ENCODE assay signal across 20 cellular contexts in the genomic region with DNA sequence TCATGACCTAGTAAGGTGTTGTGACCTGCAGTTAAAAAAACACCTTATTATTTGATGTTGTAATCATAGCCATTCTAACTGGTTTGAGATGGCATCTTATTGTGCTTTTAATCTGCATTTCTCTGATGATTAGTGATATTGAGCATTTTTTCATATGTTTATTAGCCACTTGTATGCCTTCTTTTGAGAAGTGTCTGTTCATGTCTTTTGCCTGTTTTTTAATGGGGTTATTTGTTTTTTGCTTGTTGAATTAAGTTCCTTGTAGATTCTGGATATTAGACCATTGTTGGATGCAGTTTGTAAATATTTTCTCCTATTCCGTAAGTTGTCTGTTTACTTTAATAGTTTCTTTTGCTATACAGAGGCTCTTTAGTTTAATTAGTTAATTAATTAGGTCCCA. TPM values are rescaled to one million over a fixed set of nuclear protein-coding genes. Genes with fewer than 3 reads are reported as not detected.
DNase-seq lines count a peak whose midpoint lies in the region; ATAC-seq, FAIRE-seq and TF ChIP-seq lines count a peak whose summit lies in the region.
"Had no signal": no experiment of that assay in that cellular context is flagged by ENCODE, and none has a peak within 500 bp of the region (broad histone marks: within the 10 kb centered on the region; RNA-seq: fewer than 3 reads in every experiment).

No MANE protein-coding gene starts in this region.

- H3K9ac ChIP-seq in HepG2 (ENCODE audit: insufficient read depth, low read depth, low read length) = no peak overlapping the region
- H3K9ac ChIP-seq: BLaER1 treated with 17β-estradiol and CSF1 and Interleukin-3, amounts not matched to agents 10 nM and 100 nM had no signal

- in situ Hi-C loops in HepG2 (cut with HindIII; ENCODE audit: extremely low pct_ligation_motif_present, low pct_unique_long_range_greater_than_20kb) = no loop called here

- no peak overlapping the region for H2AFZ ChIP-seq in HepG2 (ENCODE audit: low read length)

- H3K9me3 ChIP-seq in HepG2 (ENCODE audit: low read length) (no peaks in the 10 kb centered on the region), right lobe of liver (no peaks in the 10 kb centered on the region)
- H3K9me3 ChIP-seq: A549; BLaER1 treated with 17β-estradiol and CSF1 and Interleukin-3, amounts not matched to agents 10 nM and 100 nM had no signal

- H3K4me3 ChIP-seq in HepG2 (replicated peaks in 1 of 3; ENCODE audit: insufficient read depth in 1 of 3, low read depth in 2 of 3, low read length in 3 of 3) (no peak overlapping the region), right lobe of liver (no peak overlapping the region)
- H3K4me3 ChIP-seq: A549; BLaER1 treated with 17β-estradiol and CSF1 and Interleukin-3, amounts not matched to agents 10 nM and 100 nM; GM12878 had no signal

- no peak overlapping the region for H3K27ac ChIP-seq in HepG2 (ENCODE audit: extremely low read length, insufficient read depth, low read length)
- no peak overlapping the region for H3K27ac ChIP-seq in right lobe of liver
- H3K27ac ChIP-seq in foreskin keratinocyte = peak overlapping the region; percentile 17
- H3K27ac ChIP-seq: 22Rv1; A549; BLaER1 treated with 17β-estradiol and CSF1 and Interleukin-3, amounts not matched to agents 10 nM and 100 nM; C4-2B had no signal

- no peak for TF ChIP-seq RAD21 in HepG2 (CRISPR knock-in tag; IDR thresholded peaks at IDR 0.05)

- no peaks in the 10 kb centered on the region for H3K27me3 ChIP-seq in HepG2 (ENCODE audit: control insufficient read depth in 1 of 2, insufficient read depth in 2 of 2, low read length in 2 of 2)
- H3K27me3 ChIP-seq in right lobe of liver = no peaks in the 10 kb centered on the region
- no peaks in the 10 kb centered on the region for H3K27me3 ChIP-seq in foreskin keratinocyte
- H3K27me3 ChIP-seq: BLaER1 treated with 17β-estradiol and CSF1 and Interleukin-3, amounts not matched to agents 10 nM and 100 nM had no signal

- 97% methylated on average over 1 of the region's 1 CpG for WGBS in HepG2 (ENCODE audit: low lambda C conversion rate)
- 100% methylated on average over 1 of the region's 1 CpG for WGBS in right lobe of liver (ENCODE audit: insufficient coverage, low coverage, low lambda C conversion rate, missing lambda C conversion rate)

- H3K4me1 ChIP-seq in HepG2 (ENCODE audit: insufficient read depth, low read length) (peaks cover 26% of the 10 kb centered on the region), right lobe of liver (peaks cover 0 to 12% (median 0%) of the 10 kb centered on the region in 4 donors), foreskin keratinocyte (peaks cover 24% of the 10 kb centered on the region)

- POLR2A ChIA-PET in HepG2 (lab: Yijun Ruan, JAX) = no interaction called here

- no peaks in the 10 kb centered on the region for H4K20me1 ChIP-seq in HepG2 (ENCODE audit: insufficient read depth, low read length)

- CTCF ChIA-PET in HepG2 (lab: Yijun Ruan, JAX; ENCODE audit: low intra/inter-chr PET ratio, low total read pairs) = no interaction called here

- TF ChIP-seq EP300 in HepG2 (IDR thresholded peaks at IDR 0.05; ENCODE audit: low read depth in 2 of 2, low read length in 2 of 2) (no peak), HepG2 (CRISPR knock-in tag; IDR thresholded peaks at IDR 0.05; ENCODE audit: borderline replicate concordance) (no peak)

- DNase-seq in HepG2 (ENCODE audit: low spot score) (no peak), right lobe of liver (no peak), H54 (ENCODE audit: insufficient read length, low spot score) (no peak), foreskin keratinocyte (no peak), EL (no peak)
- DNase-seq: AML-193; Caco-2; Calu3; CD4-positive, alpha-beta T cell; CD8-positive, alpha-beta T cell; DMS79 treated with DMSO at 0.1 percent for 48 hours; GDM1 had no signal

- H3K79me2 ChIP-seq in HepG2 (ENCODE audit: insufficient read depth, low read length) = peaks cover 2% of the 10 kb centered on the region

- no peak overlapping the region for H3K4me2 ChIP-seq in HepG2 (ENCODE audit: low read depth, low read length)
- H3K4me2 ChIP-seq: A549; BLaER1 treated with 17β-estradiol and CSF1 and Interleukin-3, amounts not matched to agents 10 nM and 100 nM had no signal

- FAIRE-seq in HepG2 (lab: Jason Lieb, UNC) = no peak
- peak; percentile 30 for FAIRE-seq in H54 (lab: Jason Lieb, UNC)
- FAIRE-seq: A549, D721Med, GM12878, GM12892 had no signal

- H3K36me3 ChIP-seq in HepG2 (replicated peaks in 1 of 2; ENCODE audit: control insufficient read depth in 1 of 2, insufficient read depth in 2 of 2, low read length in 2 of 2) (peaks cover 5 to 13% of the 10 kb centered on the region in 2 experiments; a peak in 4 of 5 replicates), right lobe of liver (no peaks in the 10 kb centered on the region)

- intact Hi-C loops in HepG2 (cut with micrococcal nuclease; ENCODE audit: unreplicated experiment) (no loop called here), right lobe of liver (cut with DNase I) (no loop called here)

- TF ChIP-seq CTCF in HepG2 (CRISPR knock-in tag; IDR thresholded peaks at IDR 0.05) (no peak), right lobe of liver (IDR thresholded peaks at IDR 0.05) (no peak), foreskin keratinocyte (conservative IDR thresholded peaks at IDR 0.05) (no peak)

- ATAC-seq in HepG2 = no peak
- no peak for ATAC-seq in right lobe of liver
- ATAC-seq in foreskin keratinocyte = no peak
- ATAC-seq in HG02623 (IDR thresholded peaks at IDR 0.05; ENCODE audit: unreplicated experiment) = no peak
- ATAC-seq: A549; CD8-positive, alpha-beta T cell; GM12878 had no signal

- BruUV-seq in HepG2 (replicated peaks; lab: Mats Ljungman, UMichigan) = no TSS peak

- TF ChIP-seq POLR2A in HepG2 (IDR thresholded peaks at IDR 0.05; ENCODE audit: insufficient read depth in 1 of 2, low read depth in 2 of 2, low read length in 2 of 2) (no peak), right lobe of liver (IDR thresholded peaks at IDR 0.05) (no peak), H54 (IDR thresholded peaks at IDR 0.05; ENCODE audit: low read depth, low read length) (no peak)

TF ChIP-seq in HepG2, 621 proteins besides CTCF, POLR2A, EP300 and RAD21 (continues in another document):
- TF ChIP-seq ARNT (IDR thresholded peaks at IDR 0.05) (peak; percentile 80; the same call in 1 of the 2 replicates), ZNF282 (IDR thresholded peaks at IDR 0.05; ENCODE audit: partially characterized antibody) (peak; percentile 74)

RNA-seq across cellular contexts. Expression of a gene that starts 41.0 kb away (rescaled TPM):
- total RNA-seq in HepG2 (2016; rRNA removed; fragmentation: Illumina TruSeq; extraction: Trizol) (88.7 and 131 TPM in 2 replicates), right lobe of liver (10 to 100 TPM; 15.2 to 22.2 (median 19.7) TPM), foreskin keratinocyte (37.6 and 39.8 TPM in 2 replicates)
- total RNA-seq in HepG2 (2016; cell fraction: cytosol; rRNA removed; fragmentation: Illumina TruSeq; extraction: Trizol; ENCODE audit: low read depth) = 13.8 and 16.8 TPM in 2 replicates
- 92.4 and 130 TPM in 2 replicates for total RNA-seq in HepG2 (2016; cell fraction: insoluble cytoplasmic fraction; rRNA removed; fragmentation: Illumina TruSeq; extraction: Trizol)
- 35.4 and 42.4 TPM in 2 replicates for total RNA-seq in HepG2 (2016; cell fraction: membrane; rRNA removed; fragmentation: Illumina TruSeq; extraction: Trizol)
- 90.7 and 94.1 TPM in 2 replicates for total RNA-seq in HepG2 (2016; cell fraction: nucleus; rRNA removed; fragmentation: Illumina TruSeq; extraction: Trizol)
- polyA plus RNA-seq in HepG2 (2011; rRNA removed) (39.5 and 48.9 TPM in 2 replicates), foreskin keratinocyte (26.9 and 31.4 TPM in 2 replicates)
- polyA plus RNA-seq in HepG2 (2011; cell fraction: cytosol; rRNA removed) = 31.7 and 35.0 TPM in 2 replicates
- polyA plus RNA-seq in HepG2 (2011; cell fraction: nucleus; rRNA removed) = 48.8 and 58.1 TPM in 2 replicates
- polyA plus RNA-seq in HepG2 (2012) = 28.3 and 37.5 TPM in 2 replicates
- 19.5 and 19.9 TPM in 2 replicates for polyA plus RNA-seq in HepG2 (2016; cell fraction: cytosol; fragmentation: Illumina TruSeq; extraction: Trizol; ENCODE audit: low read depth)
- 109 and 122 TPM in 2 replicates for polyA plus RNA-seq in HepG2 (2016; cell fraction: insoluble cytoplasmic fraction; fragmentation: Illumina TruSeq; extraction: Trizol; ENCODE audit: low read depth)
- 35.4 and 36.9 TPM in 2 replicates for polyA plus RNA-seq in HepG2 (2016; cell fraction: membrane; fragmentation: Illumina TruSeq; extraction: Trizol; ENCODE audit: low read depth)
- polyA plus RNA-seq in HepG2 (2016; cell fraction: nucleus; fragmentation: Illumina TruSeq; extraction: Trizol; ENCODE audit: insufficient read depth, low read depth) = 57.9 and 59.7 TPM in 2 replicates
- polyA minus RNA-seq in HepG2 (2011; rRNA and poly(A)+ RNA removed; ENCODE audit: low replicate concordance) = 52.8 and 83.3 TPM in 2 replicates
- polyA minus RNA-seq in HepG2 (2011; cell fraction: cytosol; rRNA and poly(A)+ RNA removed) = 20.3 and 21.2 TPM in 2 replicates
- 93.3 and 97.1 TPM in 2 replicates for polyA minus RNA-seq in HepG2 (2011; cell fraction: nucleus; rRNA and poly(A)+ RNA removed)

RNA-seq across cellular contexts. Expression of a gene that starts 41.6 kb away (rescaled TPM):
- total RNA-seq in HepG2 (2016; rRNA removed; fragmentation: Illumina TruSeq; extraction: Trizol) (102 and 140 TPM in 2 replicates), right lobe of liver (10 to 100 TPM in 2 of 6 experiments, 1 to 10 TPM in 4; 6.8 to 15.6 (median 9.4) TPM), foreskin keratinocyte (10.8 and 15.1 TPM in 2 replicates)
- total RNA-seq in HepG2 (2016; cell fraction: cytosol; rRNA removed; fragmentation: Illumina TruSeq; extraction: Trizol; ENCODE audit: low read depth) = 67.2 and 69.3 TPM in 2 replicates
- 103 and 132 TPM in 2 replicates for total RNA-seq in HepG2 (2016; cell fraction: insoluble cytoplasmic fraction; rRNA removed; fragmentation: Illumina TruSeq; extraction: Trizol)
- total RNA-seq in HepG2 (2016; cell fraction: membrane; rRNA removed; fragmentation: Illumina TruSeq; extraction: Trizol) = 98.3 and 109 TPM in 2 replicates
- total RNA-seq in HepG2 (2016; cell fraction: nucleus; rRNA removed; fragmentation: Illumina TruSeq; extraction: Trizol) = 70.1 and 86.0 TPM in 2 replicates
- polyA plus RNA-seq in HepG2 (2011; rRNA removed) (49.5 and 63.4 TPM in 2 replicates), foreskin keratinocyte (11.8 and 14.3 TPM in 2 replicates)
- 18.2 and 27.5 TPM in 2 replicates for polyA plus RNA-seq in HepG2 (2011; cell fraction: cytosol; rRNA removed)
- polyA plus RNA-seq in HepG2 (2011; cell fraction: nucleus; rRNA removed) = 44.1 and 44.3 TPM in 2 replicates
- polyA plus RNA-seq in HepG2 (2012) = 81.6 and 81.7 TPM in 2 replicates
- polyA plus RNA-seq in HepG2 (2016; cell fraction: cytosol; fragmentation: Illumina TruSeq; extraction: Trizol; ENCODE audit: low read depth) = 47.5 and 54.1 TPM in 2 replicates
- 104 and 106 TPM in 2 replicates for polyA plus RNA-seq in HepG2 (2016; cell fraction: insoluble cytoplasmic fraction; fragmentation: Illumina TruSeq; extraction: Trizol; ENCODE audit: low read depth)
- 73.5 and 78.8 TPM in 2 replicates for polyA plus RNA-seq in HepG2 (2016; cell fraction: membrane; fragmentation: Illumina TruSeq; extraction: Trizol; ENCODE audit: low read depth)
- polyA plus RNA-seq in HepG2 (2016; cell fraction: nucleus; fragmentation: Illumina TruSeq; extraction: Trizol; ENCODE audit: insufficient read depth, low read depth) = 113 and 121 TPM in 2 replicates
- 10.0 and 16.5 TPM in 2 replicates for polyA minus RNA-seq in HepG2 (2011; rRNA and poly(A)+ RNA removed; ENCODE audit: low replicate concordance)
- 18.3 and 22.6 TPM in 2 replicates for polyA minus RNA-seq in HepG2 (2011; cell fraction: cytosol; rRNA and poly(A)+ RNA removed)
- 63.3 and 75.2 TPM in 2 replicates for polyA minus RNA-seq in HepG2 (2011; cell fraction: nucleus; rRNA and poly(A)+ RNA removed)
